Comparison of ENCODE assay signal across 8 cellular contexts in genomic region chr1:38858833-38859560, GRCh38. TPM values are rescaled to one million over a fixed set of nuclear protein-coding genes. Genes with fewer than 3 reads are reported as not detected.
A peak's percentile ranks its signal among the peaks of the same experiment; 100 is the strongest.
DNase-seq lines count a peak whose midpoint lies in the region; ATAC-seq and TF ChIP-seq lines count a peak whose summit lies in the region.

No MANE protein-coding gene starts in this region.

- H3K27ac Mint-ChIP-seq in MCF 10A (ENCODE audit: low read depth, unreplicated experiment) (peak overlapping the region; percentile 81), immature natural killer cell (peak overlapping the region; percentile 76 to 92 (median 90))

- H3K4me3 Mint-ChIP-seq in MCF 10A (ENCODE audit: unreplicated experiment) (peak overlapping the region; percentile 93), immature natural killer cell (peak overlapping the region; percentile 93 to 97 (median 97))

- ATAC-seq in GM21528 (IDR thresholded peaks at IDR 0.05; ENCODE audit: low FRiP score, unreplicated experiment) = peak; percentile 33

- intact Hi-C loops in MCF 10A (cut with micrococcal nuclease) = loop anchor here (1.0 kb wide), 3 partner anchors 14 to 233 kb away; partner anchors contain the start of genes MYCBP and NDUFS5

- DNase-seq in DMS79 (lab: John Stamatoyannopoulos, UW) = peak; percentile 46
- peak; percentile 39 for DNase-seq in HuH-7 (ENCODE audit: low spot score)
- peak; percentile 21 for DNase-seq in T-helper 9 cell
- DNase-seq in MCF 10A (ENCODE audit: unreplicated experiment) = peak; percentile 86
- peak in 2 of 3 donors; percentile 32 to 37 for DNase-seq in immature natural killer cell
- DNase-seq in SKM-1 treated with dmso at 0.1 percent for 144 hours (lab: John Stamatoyannopoulos, UW; ENCODE audit: unreplicated experiment) = no peak

- no TSS peak for BruUV-seq in MCF 10A (replicated peaks; lab: Mats Ljungman, UMichigan)

- H3K9me3 Mint-ChIP-seq in MCF 10A (ENCODE audit: unreplicated experiment) = no peaks in the 10 kb centered on the region
- no peaks in the 10 kb centered on the region for H3K9me3 Mint-ChIP-seq in immature natural killer cell

- CTCF ChIA-PET in MCF 10A (lab: Yijun Ruan, JAX) = interaction anchor here (0.5 to 0.8 kb wide), 4 partner anchors 10 to 237 kb away, joined by 3 read pairs; no protein-coding TSS in a partner anchor

- POLR2A ChIA-PET in MCF 10A (lab: Yijun Ruan, JAX) = interaction anchor here (0.5 to 7.0 kb wide), 22 partner anchors 10 to 999 kb away, joined by 3 to 76 read pairs (median 4); partner anchors contain the start of genes AKIRIN1, MTF1, MYCBP and NDUFS5

- H3K27me3 Mint-ChIP-seq in MCF 10A (ENCODE audit: insufficient read depth, unreplicated experiment) (no peaks in the 10 kb centered on the region), immature natural killer cell (ENCODE audit: low read depth in 3 of 3) (peaks cover 0 to 16% (median 0%) of the 10 kb centered on the region in 3 donors)

- peak overlapping the region; percentile 83 to 100 (median 97) for H3K27ac ChIP-seq in skin epidermis

- TF ChIP-seq CTCF in MCF 10A (IDR thresholded peaks at IDR 0.05; ENCODE audit: unreplicated experiment) = no peak

- peak overlapping the region; percentile 65 to 98 (median 92) for H3K4me3 ChIP-seq in skin epidermis

- H3K36me3 Mint-ChIP-seq in MCF 10A (ENCODE audit: insufficient read depth, unreplicated experiment) (peaks cover 39% of the 10 kb centered on the region), immature natural killer cell (peaks cover 6 to 16% (median 7%) of the 10 kb centered on the region in 3 donors)

- peaks cover 21% of the 10 kb centered on the region for H3K4me1 Mint-ChIP-seq in MCF 10A (ENCODE audit: insufficient read depth, unreplicated experiment)
- H3K4me1 Mint-ChIP-seq in immature natural killer cell = peaks cover 31 to 64% of the 10 kb centered on the region in 2 donors

RNA-seq across cellular contexts. Expression of gene RRAGC, which starts 0.6 kb away (rescaled TPM):
- 23.3 and 40.6 TPM in 2 replicates for total RNA-seq in MCF 10A (2022)
- 10 to 100 TPM in 1 of 3 donors, 1 to 10 TPM in 2; 6.3 to 10.3 (median 7.8) TPM for polyA plus RNA-seq in immature natural killer cell

RNA-seq across cellular contexts. Expression of gene MYCBP, which starts 14.2 kb away (rescaled TPM):
- total RNA-seq in MCF 10A (2022) = 16.1 and 18.9 TPM in 2 replicates
- 10 to 100 TPM; 39.3 to 58.0 (median 47.3) TPM for polyA plus RNA-seq in immature natural killer cell

RNA-seq across cellular contexts. Expression of gene GJA9, which starts 22.4 kb away (rescaled TPM):
- not detected in 2 replicates for total RNA-seq in MCF 10A (2022)
- not detected for polyA plus RNA-seq in immature natural killer cell
